Comparison of ENCODE assay signal across 8 cellular contexts in genomic region chr5:43514471-43514815, GRCh38. TPM values are rescaled to one million over a fixed set of nuclear protein-coding genes. Genes with fewer than 3 reads are reported as not detected.
DNase-seq lines count a peak whose midpoint lies in the region; ATAC-seq and TF ChIP-seq lines count a peak whose summit lies in the region.

No MANE protein-coding gene starts in this region.

- peaks cover 23% of the 10 kb centered on the region for H3K36me3 Mint-ChIP-seq in activated T-cell treated with anti-CD3 and anti-CD28 coated beads, Interleukin-2, amount 50 U/mL, for 24 hours (ENCODE audit: low read depth)
- peaks cover 24 to 45% of the 10 kb centered on the region in 2 donors for H3K36me3 Mint-ChIP-seq in activated naive CD4-positive, alpha-beta T cell treated with anti-CD3 and anti-CD28 coated beads, Interleukin-2, amount 50 U/mL, for 72 hours

- H3K9me3 Mint-ChIP-seq in activated T-cell treated with anti-CD3 and anti-CD28 coated beads, Interleukin-2, amount 50 U/mL, for 24 hours = no peaks in the 10 kb centered on the region
- H3K9me3 Mint-ChIP-seq in activated naive CD4-positive, alpha-beta T cell treated with anti-CD3 and anti-CD28 coated beads, Interleukin-2, amount 50 U/mL, for 72 hours = peaks cover 0 to 10% of the 10 kb centered on the region in 2 donors

- no peaks in the 10 kb centered on the region for H3K9me3 ChIP-seq in smooth muscle cell (replicated peaks; ENCODE audit: low read depth)

- H2AFZ ChIP-seq in smooth muscle cell (ENCODE audit: low read depth) = peak overlapping the region; percentile 78

- no peaks in the 10 kb centered on the region for H3K27me3 Mint-ChIP-seq in activated T-cell treated with anti-CD3 and anti-CD28 coated beads, Interleukin-2, amount 50 U/mL, for 24 hours

- H3K4me3 ChIP-seq in iPS-11a (ENCODE audit: low read depth, low read length) = peak overlapping the region; percentile 60
- H3K4me3 ChIP-seq in smooth muscle cell = peak overlapping the region; percentile 64

- ATAC-seq in activated naive CD4-positive, alpha-beta T cell treated with anti-CD3 and anti-CD28 coated beads, Interleukin-2, amount 50 U/mL, for 72 hours = peak; percentile 72 to 78

- H3K27ac Mint-ChIP-seq in activated T-cell treated with anti-CD3 and anti-CD28 coated beads, Interleukin-2, amount 50 U/mL, for 24 hours = peak overlapping the region; percentile 98
- H3K27ac Mint-ChIP-seq in activated naive CD4-positive, alpha-beta T cell treated with anti-CD3 and anti-CD28 coated beads, Interleukin-2, amount 50 U/mL, for 72 hours = peak overlapping the region; percentile 97 to 98

- H3K4me1 ChIP-seq in smooth muscle cell (ENCODE audit: low read depth) = peaks cover 13% of the 10 kb centered on the region

- peaks cover 11% of the 10 kb centered on the region for H3K79me2 ChIP-seq in smooth muscle cell (ENCODE audit: low read depth)

- peak overlapping the region; percentile 86 for H3K4me2 ChIP-seq in smooth muscle cell

- no peak for TF ChIP-seq CTCF in smooth muscle cell (IDR thresholded peaks at IDR 0.05; ENCODE audit: borderline replicate concordance, insufficient read depth, poor library complexity, severe bottlenecking)

- H4K20me1 ChIP-seq in smooth muscle cell (ENCODE audit: low read depth) = no peaks in the 10 kb centered on the region

- peaks cover 35% of the 10 kb centered on the region for H3K4me1 Mint-ChIP-seq in activated T-cell treated with anti-CD3 and anti-CD28 coated beads, Interleukin-2, amount 50 U/mL, for 24 hours (ENCODE audit: low read depth)

- H3F3A ChIP-seq in smooth muscle cell (ENCODE audit: low read depth) = no peaks in the 10 kb centered on the region

- 2% methylated on average over 6 of the region's 6 CpGs for WGBS in smooth muscle cell (ENCODE audit: low lambda C conversion rate)

- H3K27ac ChIP-seq in smooth muscle cell (ENCODE audit: low read depth) = peak overlapping the region; percentile 97

- no peaks in the 10 kb centered on the region for H3K36me3 ChIP-seq in smooth muscle cell (ENCODE audit: low read depth)

- no peaks in the 10 kb centered on the region for H3K27me3 ChIP-seq in smooth muscle cell (ENCODE audit: low read depth)

- DNase-seq in activated T-cell treated with anti-CD3 and anti-CD28 coated beads, Interleukin-2, amount 50 U/mL, for 24 hours = no peak
- DNase-seq in activated T-cell treated with anti-CD3 and anti-CD28 coated beads for 4 hours (no peak), H4 (ENCODE audit: low spot score) (peak; percentile 30), Kasumi-1 (lab: John Stamatoyannopoulos, UW) (peak; percentile 21 to 37), smooth muscle cell (lab: John Stamatoyannopoulos, UW; ENCODE audit: unreplicated experiment) (no peak), RPMI8226 (no peak)
- no peak for DNase-seq in activated naive CD4-positive, alpha-beta T cell treated with anti-CD3 and anti-CD28 coated beads, Interleukin-2, amount 50 U/mL, for 72 hours (ENCODE audit: low spot score in 2 of 2)

- peak overlapping the region; percentile 89 for H3K9ac ChIP-seq in smooth muscle cell (ENCODE audit: low read depth)

- peak overlapping the region; percentile 91 for H3K4me3 Mint-ChIP-seq in activated T-cell treated with anti-CD3 and anti-CD28 coated beads, Interleukin-2, amount 50 U/mL, for 24 hours

RNA-seq across cellular contexts. Expression of gene C5orf34, which starts 0.5 kb away (rescaled TPM):
- 14.4 and 15.1 TPM in 2 replicates for total RNA-seq in H4 (2014; rRNA removed; shearing (Covaris generic))
- total RNA-seq in activated naive CD4-positive, alpha-beta T cell treated with anti-CD3 and anti-CD28 coated beads, Interleukin-2, amount 50 U/mL, for 72 hours = 10 to 100 TPM; 12.4 to 24.2 TPM
- 7.5 and 12.4 TPM in 2 replicates for total RNA-seq in smooth muscle cell
- 2.6 and 3.4 TPM in 2 replicates for polyA plus RNA-seq in smooth muscle cell

RNA-seq across cellular contexts. Expression of gene TMEM267, which starts 30.8 kb away (rescaled TPM):
- total RNA-seq in H4 (2014; rRNA removed; shearing (Covaris generic)) = 16.4 and 17.7 TPM in 2 replicates
- total RNA-seq in activated naive CD4-positive, alpha-beta T cell treated with anti-CD3 and anti-CD28 coated beads, Interleukin-2, amount 50 U/mL, for 72 hours = 10 to 100 TPM; 14.2 to 16.0 TPM
- total RNA-seq in smooth muscle cell = 22.9 and 26.2 TPM in 2 replicates
- polyA plus RNA-seq in smooth muscle cell = 7.4 and 10.1 TPM in 2 replicates

RNA-seq across cellular contexts. Expression of gene PAIP1, which starts 42.4 kb away (rescaled TPM):
- 186 and 222 TPM in 2 replicates for total RNA-seq in H4 (2014; rRNA removed; shearing (Covaris generic))
- 10 to 100 TPM; 19.1 to 44.6 TPM for total RNA-seq in activated naive CD4-positive, alpha-beta T cell treated with anti-CD3 and anti-CD28 coated beads, Interleukin-2, amount 50 U/mL, for 72 hours
- 135 and 155 TPM in 2 replicates for total RNA-seq in smooth muscle cell
- polyA plus RNA-seq in smooth muscle cell = 133 and 137 TPM in 2 replicates

Comparison
In these comparisons a context has a peak if more than half of its experiments do, and no peak if none do; other contexts are left out.
1. DNase-seq: peak in H4 (single experiment) and Kasumi-1 (2 of 2); none in activated T-cell treated with anti-CD3 and anti-CD28 coated beads, Interleukin-2, amount 50 U/mL, for 24 hours (single experiment), activated T-cell treated with anti-CD3 and anti-CD28 coated beads for 4 hours (single experiment), activated naive CD4-positive, alpha-beta T cell treated with anti-CD3 and anti-CD28 coated beads, Interleukin-2, amount 50 U/mL, for 72 hours (0 of 2), smooth muscle cell (single experiment) and RPMI8226 (single experiment).